1 cellular context compared by ENCODE assay signal in genomic region chr1:109824349-109825115, GRCh38.
TF ChIP-seq lines count a peak whose summit lies in the region.

No MANE protein-coding gene starts in this region.

TF ChIP-seq in A549, 52 proteins besides CTCF, POLR2A, EP300 and RAD21 (continued from another document):
- TF ChIP-seq, protein P1, sequence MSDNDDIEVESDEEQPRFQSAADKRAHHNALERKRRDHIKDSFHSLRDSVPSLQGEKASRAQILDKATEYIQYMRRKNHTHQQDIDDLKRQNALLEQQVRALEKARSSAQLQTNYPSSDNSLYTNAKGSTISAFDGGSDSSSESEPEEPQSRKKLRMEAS (IDR thresholded peaks at IDR 0.05), result peak; percentile 77
- 0 out of 2 replicates have a peak, but pooled peaks have one; percentile 1 for TF ChIP-seq EHF (CRISPR knock-in tag; IDR thresholded peaks at IDR 0.05)
